In the genomic region with DNA sequence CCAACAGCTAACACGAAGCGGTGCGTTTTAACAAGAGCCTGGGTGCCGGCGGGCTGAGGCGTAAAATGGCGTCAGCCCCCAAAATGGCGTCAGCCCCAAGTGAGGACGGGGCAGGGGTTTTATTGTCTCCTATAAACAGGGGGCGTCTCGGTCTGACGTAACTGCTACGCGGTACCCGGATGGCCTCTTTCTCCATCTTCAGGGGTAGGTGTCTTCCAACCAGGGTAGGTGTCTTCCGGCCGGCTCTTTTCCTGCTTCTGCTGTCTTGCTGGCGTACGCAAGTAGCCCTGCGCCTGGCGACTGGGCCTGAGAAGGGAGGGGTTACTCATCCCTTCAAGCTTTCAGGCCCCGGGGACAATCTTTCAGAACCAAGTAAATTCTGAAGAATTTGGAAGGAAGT, we compare ENCODE assay signal across 1 cellular context.
TF ChIP-seq lines count a peak whose summit lies in the region.

No MANE protein-coding gene starts in this region.

TF ChIP-seq in HepG2, 621 proteins besides CTCF, POLR2A, EP300 and RAD21:
- TF ChIP-seq ZNF850 (CRISPR knock-in tag; conservative IDR thresholded peaks at IDR 0.05): no peak
- TF ChIP-seq GFI1 (CRISPR knock-in tag; IDR thresholded peaks at IDR 0.05; ENCODE audit: borderline replicate concordance): no peak
- TF ChIP-seq SSRP1 (CRISPR knock-in tag; IDR thresholded peaks at IDR 0.05): no peak
- no peak for TF ChIP-seq EHMT2 (IDR thresholded peaks at IDR 0.05; ENCODE audit: borderline replicate concordance, low read depth, low read length)
- TF ChIP-seq SP1 (IDR thresholded peaks at IDR 0.05): no peak
- TF ChIP-seq SP1 (CRISPR knock-in tag; IDR thresholded peaks at IDR 0.05): no peak
- TF ChIP-seq MAX (IDR thresholded peaks at IDR 0.05): no peak
- no peak for TF ChIP-seq ZNF605 (CRISPR knock-in tag; IDR thresholded peaks at IDR 0.05)
- no peak for TF ChIP-seq ZNF703 (CRISPR knock-in tag; IDR thresholded peaks at IDR 0.05; ENCODE audit: borderline replicate concordance)
- TF ChIP-seq, protein P1, sequence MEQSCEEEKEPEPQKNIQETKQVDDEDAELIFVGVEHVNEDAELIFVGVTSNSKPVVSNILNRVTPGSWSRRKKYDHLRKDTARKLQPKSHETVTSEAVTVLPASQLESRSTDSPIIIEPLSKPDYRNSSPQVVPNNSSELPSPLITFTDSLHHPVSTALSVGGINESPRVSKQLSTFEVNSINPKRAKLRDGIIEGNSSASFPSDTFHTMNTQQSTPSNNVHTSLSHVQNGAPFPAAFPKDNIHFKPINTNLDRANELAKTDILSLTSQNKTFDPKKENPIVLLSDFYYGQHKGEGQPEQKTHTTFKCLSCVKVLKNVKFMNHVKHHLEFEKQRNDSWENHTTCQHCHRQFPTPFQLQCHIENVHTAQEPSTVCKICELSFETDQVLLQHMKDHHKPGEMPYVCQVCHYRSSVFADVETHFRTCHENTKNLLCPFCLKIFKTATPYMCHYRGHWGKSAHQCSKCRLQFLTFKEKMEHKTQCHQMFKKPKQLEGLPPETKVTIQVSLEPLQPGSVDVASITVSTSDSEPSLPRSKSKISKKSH (CRISPR knock-in tag; IDR thresholded peaks at IDR 0.05; ENCODE audit: borderline replicate concordance): no peak
- TF ChIP-seq, protein P2, sequence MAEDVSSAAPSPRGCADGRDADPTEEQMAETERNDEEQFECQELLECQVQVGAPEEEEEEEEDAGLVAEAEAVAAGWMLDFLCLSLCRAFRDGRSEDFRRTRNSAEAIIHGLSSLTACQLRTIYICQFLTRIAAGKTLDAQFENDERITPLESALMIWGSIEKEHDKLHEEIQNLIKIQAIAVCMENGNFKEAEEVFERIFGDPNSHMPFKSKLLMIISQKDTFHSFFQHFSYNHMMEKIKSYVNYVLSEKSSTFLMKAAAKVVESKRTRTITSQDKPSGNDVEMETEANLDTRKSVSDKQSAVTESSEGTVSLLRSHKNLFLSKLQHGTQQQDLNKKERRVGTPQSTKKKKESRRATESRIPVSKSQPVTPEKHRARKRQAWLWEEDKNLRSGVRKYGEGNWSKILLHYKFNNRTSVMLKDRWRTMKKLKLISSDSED (CRISPR knock-in tag; IDR thresholded peaks at IDR 0.05): no peak
- no peak for TF ChIP-seq ESRRA (CRISPR knock-in tag; IDR thresholded peaks at IDR 0.05; ENCODE audit: low read depth)
- TF ChIP-seq ZC3H4 (CRISPR knock-in tag; IDR thresholded peaks at IDR 0.05; ENCODE audit: borderline replicate concordance): no peak
